Comparison of ENCODE assay signal across 11 cellular contexts in the genomic region with DNA sequence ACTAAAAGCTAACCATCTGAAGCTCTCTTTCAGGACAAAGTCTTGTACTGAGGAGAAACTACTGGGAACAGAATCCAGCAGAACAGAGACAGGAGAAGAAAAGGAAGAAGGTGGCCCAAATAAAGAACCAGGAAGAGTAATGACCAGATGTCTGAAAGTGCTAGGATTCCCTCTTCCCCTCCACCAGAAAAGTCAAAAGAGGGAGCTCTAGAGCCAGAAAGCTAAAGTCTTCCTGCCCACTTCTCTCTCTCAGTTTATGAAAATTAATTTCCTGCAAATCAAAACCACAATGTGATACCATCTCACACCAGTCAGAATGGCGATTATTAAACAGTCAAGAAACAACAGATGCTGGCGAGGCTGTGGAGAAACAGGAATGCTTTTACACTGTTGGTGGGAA. TPM values are rescaled to one million over a fixed set of nuclear protein-coding genes. Genes with fewer than 3 reads are reported as not detected.
DNase-seq lines count a peak whose midpoint lies in the region; ATAC-seq and TF ChIP-seq lines count a peak whose summit lies in the region.
"Had no signal": no experiment of that assay in that cellular context is flagged by ENCODE, and none has a peak within 500 bp of the region (broad histone marks: within the 10 kb centered on the region; RNA-seq: fewer than 3 reads in every experiment).

No MANE protein-coding gene starts in this region.

- peak overlapping the region in 8 of 10 donors; percentile 13 to 83 (median 50) for H3K4me3 Mint-ChIP-seq in naive thymus-derived CD8-positive, alpha-beta T cell
- H3K4me3 Mint-ChIP-seq: mesothelial cell of epicardium had no signal

- in situ Hi-C loops in astrocyte of the cerebellum (cut with HindIII; ENCODE audit: low sequenced_read_pairs), result no loop called here

- H3K4me2 ChIP-seq in Karpas-422 (ENCODE audit: low read depth, low read length, poor library complexity, severe bottlenecking), result peak overlapping the region; percentile 28

- DNase-seq in DMS53 treated with DMSO at 0.1 percent for 48 hours (lab: John Stamatoyannopoulos, UW; ENCODE audit: unreplicated experiment) (peak; percentile 2), Karpas-422 (peak; percentile 72), astrocyte of the cerebellum (ENCODE audit: low read depth) (no peak), HCEC 1CT (no peak), SJCRH30 (no peak), SKM-1 (lab: John Stamatoyannopoulos, UW; ENCODE audit: unreplicated experiment) (no peak)
- DNase-seq in naive thymus-derived CD8-positive, alpha-beta T cell, result peak in 1 of 10 donors; percentile 25
- DNase-seq in activated naive CD4-positive, alpha-beta T cell treated with anti-CD3 and anti-CD28 coated beads, Interleukin-2, amount 50 U/mL, for 16 hours, result no peak
- DNase-seq: activated gamma-delta T cell treated with Interleukin-2 at 50 U/mL for 16 hours, NCI-H2029 treated with DMSO at 0.1 percent for 48 hours had no signal

- peaks cover 0 to 11% (median 2%) of the 10 kb centered on the region in 9 donors for H3K9me3 Mint-ChIP-seq in naive thymus-derived CD8-positive, alpha-beta T cell

- H3K9me2 ChIP-seq in Karpas-422 (replicated peaks; ENCODE audit: insufficient read depth, low read length), result no peaks in the 10 kb centered on the region

- H3K9ac ChIP-seq in Karpas-422 (ENCODE audit: low read length), result peak overlapping the region; percentile 36; the same call in 1 of the 2 replicates

- H3K27me3 ChIP-seq in Karpas-422 (ENCODE audit: low read length) (no peaks in the 10 kb centered on the region), SJCRH30 (no peaks in the 10 kb centered on the region)

- no peaks in the 10 kb centered on the region for H3K27me3 Mint-ChIP-seq in naive thymus-derived CD8-positive, alpha-beta T cell

- H2AFZ ChIP-seq in Karpas-422 (ENCODE audit: low read length), result no peak overlapping the region

- H3K36me3 ChIP-seq in Karpas-422 (ENCODE audit: insufficient read depth, low read length) (no peaks in the 10 kb centered on the region), SJCRH30 (peaks cover 2% of the 10 kb centered on the region; the same call in 1 of the 2 replicates)

- POLR2A ChIA-PET in naive thymus-derived CD8-positive, alpha-beta T cell (lab: Charles Lee), result interaction anchor here (0.8 kb wide), 1 partner anchor 46 kb away, joined by 3 read pairs; no protein-coding TSS in a partner anchor

- H3K27ac Mint-ChIP-seq in naive thymus-derived CD8-positive, alpha-beta T cell, result peak overlapping the region in 5 of 10 donors; percentile 15 to 72 (median 60)

- peak; percentile 56 to 57 for ATAC-seq in naive thymus-derived CD8-positive, alpha-beta T cell

- H3K79me2 ChIP-seq in Karpas-422 (ENCODE audit: low read length), result peaks cover 51% of the 10 kb centered on the region

- H3K4me3 ChIP-seq in Karpas-422 (ENCODE audit: low read length) (no peak overlapping the region), astrocyte of the cerebellum (ENCODE audit: low read depth, low read length) (no peak overlapping the region), SJCRH30 (no peak overlapping the region)

- peaks cover 58% of the 10 kb centered on the region for H4K20me1 ChIP-seq in Karpas-422 (ENCODE audit: insufficient read depth, low read depth, low read length)

- TF ChIP-seq CTCF in astrocyte of the cerebellum (IDR thresholded peaks at IDR 0.05; ENCODE audit: low read depth, low read length, missing control alignments), result peak; percentile 37

- peaks cover 4 to 12% (median 12%) of the 10 kb centered on the region in 3 donors for H3K36me3 Mint-ChIP-seq in naive thymus-derived CD8-positive, alpha-beta T cell

- no peaks in the 10 kb centered on the region for H3K9me3 ChIP-seq in Karpas-422 (ENCODE audit: low read length)
- no peaks in the 10 kb centered on the region; the same call in 1 of the 2 replicates for H3K9me3 ChIP-seq in SJCRH30 (replicated peaks)

- no peak overlapping the region for H3K27ac ChIP-seq in Karpas-422 (ENCODE audit: low read length)
- H3K27ac ChIP-seq in SJCRH30, result no peak overlapping the region

- H3K4me1 ChIP-seq in Karpas-422 (ENCODE audit: low read length) (peaks cover 78% of the 10 kb centered on the region), SJCRH30 (no peaks in the 10 kb centered on the region)

- peaks cover 26 to 68% (median 59%) of the 10 kb centered on the region in 4 donors for H3K4me1 Mint-ChIP-seq in naive thymus-derived CD8-positive, alpha-beta T cell

RNA-seq across cellular contexts. Expression of gene SPPL3, which starts 47.2 kb away (rescaled TPM):
- 5.4 and 11.9 TPM in 2 replicates for total RNA-seq in Karpas-422 (2014; rRNA removed; shearing (Covaris generic); ENCODE audit: low replicate concordance)
- total RNA-seq in naive thymus-derived CD8-positive, alpha-beta T cell, result 10 to 100 TPM; 54.0 to 56.2 TPM
- 10 to 100 TPM; 23.3 to 37.3 (median 23.9) TPM for polyA plus RNA-seq in naive thymus-derived CD8-positive, alpha-beta T cell
- total RNA-seq in SJCRH30 (2014; rRNA removed; shearing (Covaris generic)), result 14.9 and 16.1 TPM in 2 replicates

Comparison
In these comparisons a context has a peak if more than half of its experiments do, and no peak if none do; other contexts are left out.
1. DNase-seq: peak in DMS53 treated with DMSO at 0.1 percent for 48 hours (single experiment) and Karpas-422 (single experiment); none in astrocyte of the cerebellum (single experiment), HCEC 1CT (single experiment), SJCRH30 (0 of 2), SKM-1 (single experiment) and activated naive CD4-positive, alpha-beta T cell treated with anti-CD3 and anti-CD28 coated beads, Interleukin-2, amount 50 U/mL, for 16 hours (single experiment).